ENCODE assay signal across 8 cellular contexts in genomic region chr14:29926701-29927595, GRCh38. TPM values are rescaled to one million over a fixed set of nuclear protein-coding genes. Genes with fewer than 3 reads are reported as not detected.
DNase-seq lines count a peak whose midpoint lies in the region; ATAC-seq, FAIRE-seq and TF ChIP-seq lines count a peak whose summit lies in the region.

No MANE protein-coding gene starts in this region.

- no peak overlapping the region for H3K27ac ChIP-seq in MM.1S (ENCODE audit: low read length)
- H3K27ac ChIP-seq in astrocyte (ENCODE audit: low read depth, low read length), result peak overlapping the region; percentile 53
- H3K27ac ChIP-seq in right cardiac atrium (ENCODE audit: low read length), result peak overlapping the region; percentile 85

- no peaks in the 10 kb centered on the region for H3K9me3 Mint-ChIP-seq in astrocyte (ENCODE audit: unreplicated experiment)

- TF ChIP-seq CTCF in MM.1S (IDR thresholded peaks at IDR 0.05; ENCODE audit: low read length) (0 out of 2 replicates have a peak, but pooled peaks have one; percentile 5), astrocyte (IDR thresholded peaks at IDR 0.05; ENCODE audit: insufficient read depth, low read depth, low read length) (no peak)

- H3K36me3 Mint-ChIP-seq in astrocyte (ENCODE audit: low read depth, unreplicated experiment), result no peaks in the 10 kb centered on the region

- peak overlapping the region; percentile 91 for H3K4me3 Mint-ChIP-seq in astrocyte (ENCODE audit: unreplicated experiment)

- H3K9ac ChIP-seq in MM.1S (ENCODE audit: low read length), result peak overlapping the region; percentile 40; the same call in 1 of the 2 replicates
- H3K9ac ChIP-seq in astrocyte (ENCODE audit: low read length), result peak overlapping the region; percentile 84

- H3K4me1 ChIP-seq in MM.1S (ENCODE audit: low read length) (no peaks in the 10 kb centered on the region), astrocyte (ENCODE audit: insufficient read depth, low read length) (peaks cover 23% of the 10 kb centered on the region), right cardiac atrium (ENCODE audit: control insufficient read depth, insufficient read depth, low read length) (peaks cover 4% of the 10 kb centered on the region)

- DNase-seq in DMS153 treated with DMSO at 0.1 percent for 48 hours (lab: John Stamatoyannopoulos, UW; ENCODE audit: unreplicated experiment) (peak; percentile 22), MM.1S (peak; percentile 40), astrocyte (ENCODE audit: low read depth) (peak; percentile 35), right cardiac atrium (peak; percentile 58 to 88 (median 86)), pons (ENCODE audit: low spot score) (peak; percentile 51), NAMALWA (ENCODE audit: low spot score) (no peak), KG1 (lab: John Stamatoyannopoulos, UW) (no peak)

- H3K27me3 ChIP-seq in MM.1S (replicated peaks; ENCODE audit: insufficient read depth, low read length), result no peaks in the 10 kb centered on the region
- no peaks in the 10 kb centered on the region for H3K27me3 ChIP-seq in astrocyte (ENCODE audit: insufficient read depth, low read length)
- H3K27me3 ChIP-seq in right cardiac atrium (ENCODE audit: control insufficient read depth, insufficient read depth), result no peaks in the 10 kb centered on the region

- WGBS in right cardiac atrium, result under 1% methylated on average over 82 of the region's 82 CpGs

- no peaks in the 10 kb centered on the region for H3K27me3 Mint-ChIP-seq in astrocyte (ENCODE audit: low read depth, unreplicated experiment)

- H4K20me1 ChIP-seq in MM.1S (ENCODE audit: insufficient read depth, low read length), result no peaks in the 10 kb centered on the region
- H4K20me1 ChIP-seq in astrocyte (ENCODE audit: insufficient read depth, low read length), result peaks cover 22% of the 10 kb centered on the region

- intact Hi-C loops in right cardiac atrium (cut with DNase I), result loop anchor here in 1 of 4 donors (10.0 kb wide), 1 partner anchor 212 kb away; no protein-coding TSS in a partner anchor

- H3F3A ChIP-seq in MM.1S (ENCODE audit: insufficient read depth, low read length), result 0 out of 2 replicates have a peak, but pooled peaks cover 3% of the 10 kb centered on the region

- H3K9me2 ChIP-seq in MM.1S (replicated peaks; ENCODE audit: insufficient read depth, low read length), result no peaks in the 10 kb centered on the region

- H2AFZ ChIP-seq in MM.1S (ENCODE audit: low read length), result peak overlapping the region; percentile 35; the same call in 1 of the 2 replicates
- peak overlapping the region; percentile 83 for H2AFZ ChIP-seq in astrocyte (ENCODE audit: low read depth, low read length)

- H3K27ac Mint-ChIP-seq in astrocyte (ENCODE audit: unreplicated experiment), result peak overlapping the region; percentile 36

- H3K79me2 ChIP-seq in MM.1S (ENCODE audit: low read length), result no peaks in the 10 kb centered on the region
- peaks cover 31% of the 10 kb centered on the region for H3K79me2 ChIP-seq in astrocyte (ENCODE audit: insufficient read depth, low read length)

- peak; percentile 42 for ATAC-seq in GM21447 (IDR thresholded peaks at IDR 0.05; ENCODE audit: unreplicated experiment)
- peak; percentile 60 to 70 for ATAC-seq in right cardiac atrium

- peak overlapping the region; percentile 87 for H3K4me3 ChIP-seq in MM.1S (ENCODE audit: low read length)
- H3K4me3 ChIP-seq in astrocyte (ENCODE audit: insufficient read depth, low read depth, low read length), result peak overlapping the region; percentile 92
- H3K4me3 ChIP-seq in right cardiac atrium (ENCODE audit: low read length), result peak overlapping the region; percentile 96

- H3K36me3 ChIP-seq in MM.1S (replicated peaks; ENCODE audit: insufficient read depth, low read length), result no peaks in the 10 kb centered on the region
- H3K36me3 ChIP-seq in astrocyte (ENCODE audit: insufficient read depth, low read length), result no peaks in the 10 kb centered on the region

- no peaks in the 10 kb centered on the region for H3K9me3 ChIP-seq in MM.1S (replicated peaks; ENCODE audit: insufficient read depth, low read length)
- no peaks in the 10 kb centered on the region for H3K9me3 ChIP-seq in astrocyte (ENCODE audit: insufficient read depth, low read depth, low read length)
- no peaks in the 10 kb centered on the region for H3K9me3 ChIP-seq in right cardiac atrium (ENCODE audit: control insufficient read depth, low read length)

- H3K4me2 ChIP-seq in MM.1S (ENCODE audit: low read depth, low read length) (peak overlapping the region; percentile 86), astrocyte (ENCODE audit: low read length) (peak overlapping the region; percentile 100)

- no peak for FAIRE-seq in astrocyte (lab: Jason Lieb, UNC)

- H3K4me1 Mint-ChIP-seq in astrocyte (ENCODE audit: low read depth, unreplicated experiment), result peaks cover 28% of the 10 kb centered on the region

RNA-seq across cellular contexts. Expression of gene PRKD1, which starts 0.7 kb away (rescaled TPM):
- 5.9 and 6.7 TPM in 2 replicates for total RNA-seq in astrocyte
- 10 to 100 TPM in 1 of 4 donors, 1 to 10 TPM in 3; 6.3 to 10.1 (median 8.0) TPM for total RNA-seq in right cardiac atrium
- 3.7 TPM for polyA plus RNA-seq in right cardiac atrium

Comparison
In these comparisons a context has a peak if more than half of its experiments do, and no peak if none do; other contexts are left out.
1. DNase-seq: peak in DMS153 treated with DMSO at 0.1 percent for 48 hours (single experiment), MM.1S (single experiment), astrocyte (single experiment), right cardiac atrium (3 of 3) and pons (single experiment); none in NAMALWA (single experiment) and KG1 (single experiment).
2. Peak in every context shown above with its lines, with median percentiles within 50 percentile points of each other: H3K4me3 ChIP-seq.